Comparison of ENCODE assay signal across 8 cellular contexts in genomic region chr2:96951125-96951654, GRCh38. TPM values are rescaled to one million over a fixed set of nuclear protein-coding genes. Genes with fewer than 3 reads are reported as not detected.
DNase-seq lines count a peak whose midpoint lies in the region; ATAC-seq, FAIRE-seq and TF ChIP-seq lines count a peak whose summit lies in the region.

No MANE protein-coding gene starts in this region.

- H2BK120ac ChIP-seq in H1 (replicated peaks; ENCODE audit: low read depth, low read length) (no peak overlapping the region), mesendoderm (ENCODE audit: low read depth, low read length) (no peak overlapping the region)

- no peak overlapping the region for H3K14ac ChIP-seq in H1 (ENCODE audit: insufficient read length)

- H3K4me1 ChIP-seq in H1 (replicated peaks in 1 of 4; ENCODE audit: control insufficient read depth in 3 of 4, insufficient read depth in 4 of 4, low read length in 3 of 4) (peaks cover 0 to 5% (median 2%) of the 10 kb centered on the region in 4 experiments; a peak in 4 of 7 replicates), mesendoderm (ENCODE audit: control insufficient read depth, low read depth, low read length) (no peaks in the 10 kb centered on the region)

- CTCF ChIA-PET in H1 (lab: Charles Lee; ENCODE audit: partially characterized antibody), result interaction anchor here (0.6 to 4.6 kb wide), 46 partner anchors 8 to 390 kb away, joined by 3 to 89 read pairs (median 6); partner anchors contain the start of genes ANKRD23, ANKRD36, ANKRD39 and CNNM3

- no peak overlapping the region for H3K4ac ChIP-seq in H1 (replicated peaks; ENCODE audit: insufficient read length, low read depth, low read length)
- H3K4ac ChIP-seq in mesendoderm (ENCODE audit: low read depth, low read length), result no peak overlapping the region

- FAIRE-seq in H1 (lab: Jason Lieb, UNC), result peak; percentile 58

- POLR2A ChIA-PET in H1 (lab: Charles Lee; ENCODE audit: partially characterized antibody), result interaction anchor here (1.0 to 6.7 kb wide), 8 partner anchors 12 to 132 kb away, joined by 3 to 47 read pairs (median 3); partner anchors contain the start of gene ANKRD39

- H3K27ac ChIP-seq in H1 (ENCODE audit: low read depth, low read length), result no peak overlapping the region
- no peak overlapping the region for H3K27ac ChIP-seq in mesendoderm (ENCODE audit: low read depth, low read length)

- peaks cover 0 to 5% (median 1%) of the 10 kb centered on the region in 4 experiments; a peak in 3 of 7 replicates for H3K27me3 ChIP-seq in H1 (replicated peaks in 1 of 4; ENCODE audit: control insufficient read depth in 3 of 4, extremely low read depth in 1 of 4, insufficient read depth in 3 of 4, low read length in 3 of 4)
- no peaks in the 10 kb centered on the region for H3K27me3 ChIP-seq in mesendoderm (ENCODE audit: insufficient read depth, low read length, poor library complexity)

- no peak overlapping the region for H2BK12ac ChIP-seq in H1 (ENCODE audit: low read depth, low read length)

- DNase-seq in DMS53 (lab: John Stamatoyannopoulos, UW), result peak; percentile 97
- peak; percentile 58 for DNase-seq in NCI-H82 treated with DMSO at 0.1 percent for 48 hours (lab: John Stamatoyannopoulos, UW; ENCODE audit: unreplicated experiment)
- DNase-seq in activated CD8-positive, alpha-beta memory T cell treated with anti-CD3 and anti-CD28 coated beads for 4 hours (ENCODE audit: low read depth in 2 of 2), result peak; percentile 47 to 54
- DNase-seq in H1 (ENCODE audit: low read depth in 1 of 2, low spot score in 2 of 2), result peak; percentile 75 to 90
- peak; percentile 90 for DNase-seq in mesendoderm
- DNase-seq in stimulated activated CD8-positive, alpha-beta memory T cell treated with anti-CD3 and anti-CD28 coated beads, Interleukin-2, amount 100 ng/mL, for 1 hour (ENCODE audit: low read depth in 2 of 2), result peak; percentile 32 to 64

- H2BK15ac ChIP-seq in H1 (ENCODE audit: low read length), result no peak overlapping the region
- no peak overlapping the region for H2BK15ac ChIP-seq in mesendoderm (replicated peaks; ENCODE audit: low read depth)

- H2AFZ ChIP-seq in H1 (ENCODE audit: low read length), result peak overlapping the region; percentile 54; the same call in 1 of the 2 replicates

- H4K8ac ChIP-seq in H1 (ENCODE audit: extremely low read depth, insufficient read depth, low read length), result no peak overlapping the region; the same call in 1 of the 2 replicates
- H4K8ac ChIP-seq in mesendoderm (ENCODE audit: low read depth, low read length), result no peak overlapping the region

- peak overlapping the region; percentile 71 for H4K91ac ChIP-seq in H1 (replicated peaks; ENCODE audit: insufficient read length, low read length)

- H4K5ac ChIP-seq in H1 (ENCODE audit: insufficient read length, low read depth, low read length), result no peak overlapping the region
- H4K5ac ChIP-seq in mesendoderm (ENCODE audit: low read length), result no peak overlapping the region

- H3K79me2 ChIP-seq in H1 (ENCODE audit: control insufficient read depth in 1 of 2, insufficient read depth in 2 of 2, low read length in 2 of 2) (no peaks in the 10 kb centered on the region), mesendoderm (ENCODE audit: control insufficient read depth, insufficient read depth, low read length) (no peaks in the 10 kb centered on the region)

- H3K18ac ChIP-seq in H1 (ENCODE audit: extremely low read depth, low read length), result peak overlapping the region; percentile 63; the same call in 1 of the 2 replicates
- H3K18ac ChIP-seq in mesendoderm (ENCODE audit: low read length), result no peak overlapping the region

- no peak overlapping the region for H3K4me2 ChIP-seq in H1 (ENCODE audit: insufficient read depth in 1 of 2, low read depth in 2 of 2, low read length in 2 of 2)
- H3K4me2 ChIP-seq in mesendoderm (ENCODE audit: low read length), result no peak overlapping the region

- TF ChIP-seq POLR2A in H1 (IDR thresholded peaks at IDR 0.05; ENCODE audit: control extremely low read depth in 1 of 2, low read depth in 2 of 2, low read length in 2 of 2), result no peak

- TF ChIP-seq EP300 in H1 (IDR thresholded peaks at IDR 0.05; ENCODE audit: borderline replicate concordance in 1 of 2, low read depth in 2 of 2, low read length in 2 of 2), result no peak

- no peaks in the 10 kb centered on the region for H3K23me2 ChIP-seq in H1 (ENCODE audit: low read depth, low read length)

- H2BK5ac ChIP-seq in H1 (ENCODE audit: low read depth, low read length), result no peak overlapping the region
- no peak overlapping the region for H2BK5ac ChIP-seq in mesendoderm (ENCODE audit: low read length)

- peak; percentile 97 to 99 for TF ChIP-seq RAD21 in H1 (IDR thresholded peaks at IDR 0.05 in 1 of 2, conservative IDR thresholded peaks at IDR 0.05 in 1 of 2; ENCODE audit: low read depth in 2 of 2, low read length in 2 of 2)

- H3K9me3 ChIP-seq in H1 (ENCODE audit: insufficient read depth in 2 of 2, low read depth in 1 of 2, low read length in 1 of 2), result no peaks in the 10 kb centered on the region

- H3K79me1 ChIP-seq in H1 (ENCODE audit: low read depth, low read length) (no peaks in the 10 kb centered on the region), mesendoderm (ENCODE audit: low read length) (no peaks in the 10 kb centered on the region)

- 22% methylated on average over 16 of the region's 16 CpGs; no CpG with 5 or more reads in 1 of the 2 experiments for WGBS in H1 (ENCODE audit: extremely low coverage in 1 of 2, insufficient coverage in 1 of 2, insufficient read length in 1 of 2, insufficient replicate concordance in 2 of 2, low coverage in 1 of 2, low lambda C conversion rate in 2 of 2, missing lambda C conversion rate in 1 of 2), 2 experiments
- no CpG with 5 or more reads among the region's 16 CpGs for WGBS in mesendoderm (ENCODE audit: extremely low coverage, insufficient coverage, low lambda C conversion rate)

- H3K56ac ChIP-seq in H1 (replicated peaks; ENCODE audit: insufficient read length, low read depth, low read length), result no peak overlapping the region
- H3K56ac ChIP-seq in mesendoderm (ENCODE audit: low read length), result peak overlapping the region; percentile 35

- H3K4me3 ChIP-seq in H1 (ENCODE audit: extremely low read depth in 1 of 4, insufficient read depth in 2 of 4, low read depth in 3 of 4, low read length in 4 of 4) (no peak overlapping the region), mesendoderm (ENCODE audit: low read length) (no peak overlapping the region)

- H4K20me1 ChIP-seq in H1 (replicated peaks in 1 of 2; ENCODE audit: control insufficient read depth in 1 of 2, insufficient read depth in 2 of 2, low read length in 2 of 2), result no peaks in the 10 kb centered on the region

- H3K36me3 ChIP-seq in H1 (ENCODE audit: control insufficient read depth in 2 of 4, insufficient read depth in 4 of 4, low read length in 3 of 4) (no peaks in the 10 kb centered on the region), mesendoderm (ENCODE audit: control insufficient read depth, insufficient read depth, low read length) (no peaks in the 10 kb centered on the region)

- ATAC-seq in HG03432 (IDR thresholded peaks at IDR 0.05; ENCODE audit: unreplicated experiment), result peak; percentile 51
- no peak for ATAC-seq in HG03097 (IDR thresholded peaks at IDR 0.05; ENCODE audit: low FRiP score, unreplicated experiment)

- H2AK5ac ChIP-seq in H1 (ENCODE audit: low read depth, low read length) (no peak overlapping the region), mesendoderm (ENCODE audit: low read length) (no peak overlapping the region)

- H3K9ac ChIP-seq in H1 (replicated peaks in 1 of 4; ENCODE audit: extremely low read depth in 1 of 4, low read depth in 3 of 4, low read length in 3 of 4) (no peak overlapping the region), mesendoderm (ENCODE audit: low read length) (peak overlapping the region; percentile 25)

- TF ChIP-seq CTCF in H1 (IDR thresholded peaks at IDR 0.05; ENCODE audit: control extremely low read depth in 1 of 3, insufficient read depth in 1 of 3, low read depth in 1 of 3, low read length in 3 of 3), result peak; percentile 96 to 99 (median 96)

- no peak overlapping the region for H3K23ac ChIP-seq in H1 (ENCODE audit: insufficient read length)
- H3K23ac ChIP-seq in mesendoderm (ENCODE audit: low read length), result no peak overlapping the region

- peak overlapping the region; percentile 25; the same call in 1 of the 2 replicates for H2BK20ac ChIP-seq in H1 (ENCODE audit: low read length)

TF ChIP-seq in H1, 55 proteins besides CTCF, POLR2A, EP300 and RAD21 (continues in another document):
- TF ChIP-seq TBP (IDR thresholded peaks at IDR 0.05; ENCODE audit: low read depth, low read length) (no peak; the same call in 1 of the 2 replicates), CREB1 (IDR thresholded peaks at IDR 0.05) (no peak), EZH2 (IDR thresholded peaks at IDR 0.05; ENCODE audit: low read depth, low read length, severe bottlenecking) (peak; percentile 16), SP1 (IDR thresholded peaks at IDR 0.05; ENCODE audit: low read depth, low read length) (no peak), GABPA (IDR thresholded peaks at IDR 0.05; ENCODE audit: borderline replicate concordance, insufficient read depth, low read length) (peak; percentile 68; the same call in 1 of the 2 replicates)

RNA-seq across cellular contexts. Expression of gene FAM178B, which starts 35.2 kb away (rescaled TPM):
- 0.63 and 0.65 TPM in 2 replicates for total RNA-seq in H1 (2021; fragmentation: NEBNext Ultra II Directional; extraction: Animal tissue kit (Norgen Biotek cat#: 25700))
- 0.91 and 1.4 TPM in 2 replicates for polyA plus RNA-seq in H1 (2011; rRNA removed)
- 0.36 TPM for polyA plus RNA-seq in H1 (2011; cell fraction: cytosol; rRNA removed)
- 0.73 TPM for polyA plus RNA-seq in H1 (2011; cell fraction: nucleus; rRNA removed)
- 0.51 to 0.81 TPM (median 0.59 TPM) in 4 replicates for polyA plus RNA-seq in H1 (2012, experiment 1 of 2)
- polyA plus RNA-seq in H1 (2012, experiment 2 of 2), result 0.21 TPM
- polyA plus RNA-seq in H1 (2013, experiment 1 of 2), result 0.53 TPM
- 0.57 TPM for polyA plus RNA-seq in H1 (2013, experiment 2 of 2)
- not detected in 2 replicates for polyA minus RNA-seq in H1 (2011; rRNA and poly(A)+ RNA removed)
- not detected for polyA minus RNA-seq in H1 (2011; cell fraction: cytosol; rRNA and poly(A)+ RNA removed)
- not detected for polyA minus RNA-seq in H1 (2011; cell fraction: nucleus; rRNA and poly(A)+ RNA removed)
- polyA plus RNA-seq in mesendoderm (2013, experiment 1 of 2), result 0.49 TPM
- 0.48 TPM for polyA plus RNA-seq in mesendoderm (2013, experiment 2 of 2)
